1 cellular context compared by ENCODE assay signal in the genomic region with DNA sequence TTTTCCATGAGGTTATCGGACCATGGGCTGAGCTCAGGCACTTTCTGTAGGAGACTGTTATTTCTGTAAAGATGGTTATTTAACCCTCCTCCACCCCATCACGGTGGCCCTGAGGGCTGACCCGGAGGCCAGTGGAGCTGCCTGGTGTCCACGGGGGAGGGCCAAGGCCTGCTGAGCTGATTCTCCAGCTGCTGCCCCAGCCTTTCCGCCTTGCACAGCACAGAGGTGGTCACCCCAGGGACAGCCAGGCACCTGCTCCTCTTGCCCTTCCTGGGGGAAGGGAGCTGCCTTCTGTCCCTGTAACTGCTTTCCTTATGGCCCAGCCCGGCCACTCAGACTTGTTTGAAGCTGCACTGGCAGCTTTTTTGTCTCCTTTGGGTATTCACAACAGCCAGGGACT.
TF ChIP-seq lines count a peak whose summit lies in the region.

No MANE protein-coding gene starts in this region.

TF ChIP-seq in GM12878, 131 proteins besides CTCF, POLR2A, EP300 and RAD21:
- TF ChIP-seq MYB (IDR thresholded peaks at IDR 0.05; ENCODE audit: borderline replicate concordance, low read depth, low read length) (no peak), BHLHE40 (IDR thresholded peaks at IDR 0.05; ENCODE audit: borderline replicate concordance in 1 of 2, low read depth in 2 of 2, low read length in 1 of 2) (no peak), SKIL (IDR thresholded peaks at IDR 0.05; ENCODE audit: low read depth, poor library complexity, severe bottlenecking) (no peak), SP1 (IDR thresholded peaks at IDR 0.05; ENCODE audit: low read depth, low read length) (no peak), SMC3 (IDR thresholded peaks at IDR 0.05; ENCODE audit: borderline replicate concordance, low read length) (no peak), CUX1 (IDR thresholded peaks at IDR 0.05; ENCODE audit: insufficient replicate concordance, low read depth, low read length) (no peak), HDAC2 (IDR thresholded peaks at IDR 0.05) (no peak)
- TF ChIP-seq, protein P1, sequence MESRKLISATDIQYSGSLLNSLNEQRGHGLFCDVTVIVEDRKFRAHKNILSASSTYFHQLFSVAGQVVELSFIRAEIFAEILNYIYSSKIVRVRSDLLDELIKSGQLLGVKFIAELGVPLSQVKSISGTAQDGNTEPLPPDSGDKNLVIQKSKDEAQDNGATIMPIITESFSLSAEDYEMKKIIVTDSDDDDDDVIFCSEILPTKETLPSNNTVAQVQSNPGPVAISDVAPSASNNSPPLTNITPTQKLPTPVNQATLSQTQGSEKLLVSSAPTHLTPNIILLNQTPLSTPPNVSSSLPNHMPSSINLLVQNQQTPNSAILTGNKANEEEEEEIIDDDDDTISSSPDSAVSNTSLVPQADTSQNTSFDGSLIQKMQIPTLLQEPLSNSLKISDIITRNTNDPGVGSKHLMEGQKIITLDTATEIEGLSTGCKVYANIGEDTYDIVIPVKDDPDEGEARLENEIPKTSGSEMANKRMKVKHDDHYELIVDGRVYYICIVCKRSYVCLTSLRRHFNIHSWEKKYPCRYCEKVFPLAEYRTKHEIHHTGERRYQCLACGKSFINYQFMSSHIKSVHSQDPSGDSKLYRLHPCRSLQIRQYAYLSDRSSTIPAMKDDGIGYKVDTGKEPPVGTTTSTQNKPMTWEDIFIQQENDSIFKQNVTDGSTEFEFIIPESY (IDR thresholded peaks at IDR 0.05), result no peak
